14 cellular contexts compared by ENCODE assay signal in the genomic region with DNA sequence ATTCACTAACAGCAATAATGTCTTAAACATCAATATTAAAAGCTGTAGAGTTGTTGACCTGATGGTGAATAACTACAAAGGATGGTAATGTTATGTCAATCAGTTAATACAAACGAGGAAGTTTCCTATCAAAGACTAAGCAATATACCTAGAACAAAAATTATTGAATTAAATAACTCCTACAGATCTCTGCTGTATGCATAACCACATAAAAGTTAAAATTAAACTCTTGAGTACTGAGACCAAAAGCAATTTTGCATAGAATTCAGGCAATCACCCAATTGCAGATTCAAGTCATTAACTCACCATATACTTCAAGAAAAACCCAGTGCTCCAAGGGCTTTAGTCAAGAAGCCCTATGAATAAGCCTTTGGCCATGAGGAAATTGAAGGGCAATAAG.
DNase-seq lines count a peak whose midpoint lies in the region; ATAC-seq and TF ChIP-seq lines count a peak whose summit lies in the region.
"Had no signal": no experiment of that assay in that cellular context is flagged by ENCODE, and none has a peak within 500 bp of the region (broad histone marks: within the 10 kb centered on the region; RNA-seq: fewer than 3 reads in every experiment).

No MANE protein-coding gene starts in this region.

- H3K4me3 Mint-ChIP-seq in HFFc6: peak overlapping the region; percentile 97
- H3K4me3 Mint-ChIP-seq in naive thymus-derived CD8-positive, alpha-beta T cell: no peak overlapping the region
- H3K4me3 Mint-ChIP-seq: activated naive CD8-positive, alpha-beta T cell treated with anti-CD3 and anti-CD28 coated beads, Interleukin-2, amount 50 U/mL, for 24 hours had no signal

- peaks cover 53% of the 10 kb centered on the region for H3K4me1 Mint-ChIP-seq in HFFc6 (ENCODE audit: low read depth)
- peaks cover 11 to 30% (median 26%) of the 10 kb centered on the region in 4 donors for H3K4me1 Mint-ChIP-seq in naive thymus-derived CD8-positive, alpha-beta T cell

- peak overlapping the region; percentile 90 for H3K4me2 ChIP-seq in skeletal muscle satellite cell (ENCODE audit: low read length)
- H3K4me2 ChIP-seq: BLaER1 treated with 17β-estradiol and CSF1 and Interleukin-3, amounts not matched to agents 10 nM and 100 nM had no signal

- H3K27me3 ChIP-seq in skeletal muscle satellite cell (ENCODE audit: control insufficient read depth, insufficient read depth, low read length): no peaks in the 10 kb centered on the region

- no peaks in the 10 kb centered on the region for H3K9me3 Mint-ChIP-seq in HFFc6
- H3K9me3 Mint-ChIP-seq in naive thymus-derived CD8-positive, alpha-beta T cell: peaks cover 0 to 22% (median 4%) of the 10 kb centered on the region in 9 donors
- H3K9me3 Mint-ChIP-seq: activated naive CD8-positive, alpha-beta T cell treated with anti-CD3 and anti-CD28 coated beads, Interleukin-2, amount 50 U/mL, for 24 hours had no signal

- peaks cover 9% of the 10 kb centered on the region for H3K4me1 ChIP-seq in skeletal muscle satellite cell (ENCODE audit: control insufficient read depth, insufficient read depth, low read length)

- H3K27ac Mint-ChIP-seq in HFFc6: peak overlapping the region; percentile 1; the same call in 1 of the 2 replicates
- no peak overlapping the region for H3K27ac Mint-ChIP-seq in naive thymus-derived CD8-positive, alpha-beta T cell
- H3K27ac Mint-ChIP-seq: activated naive CD8-positive, alpha-beta T cell treated with anti-CD3 and anti-CD28 coated beads, Interleukin-2, amount 50 U/mL, for 24 hours had no signal

- no peak for ATAC-seq in GM21825 (IDR thresholded peaks at IDR 0.05; ENCODE audit: unreplicated experiment)
- no peak for ATAC-seq in GM21528 (IDR thresholded peaks at IDR 0.05; ENCODE audit: low FRiP score, unreplicated experiment)
- ATAC-seq in naive thymus-derived CD8-positive, alpha-beta T cell: no peak
- ATAC-seq: activated naive CD8-positive, alpha-beta T cell treated with anti-CD3 and anti-CD28 coated beads, Interleukin-2, amount 50 U/mL, for 24 hours had no signal

- in situ Hi-C loops in astrocyte of the spinal cord (cut with HindIII; ENCODE audit: low sequenced_read_pairs): no loop called here

- no peak for DNase-seq in HFFc6
- DNase-seq in astrocyte of the spinal cord (ENCODE audit: low read depth, low spot score): no peak
- peak in 1 of 2 donors; percentile 49 for DNase-seq in foreskin fibroblast
- DNase-seq in HuH-7.5 (ENCODE audit: low spot score): no peak
- DNase-seq in naive thymus-derived CD8-positive, alpha-beta T cell: no peak
- DNase-seq: activated naive CD8-positive, alpha-beta T cell treated with anti-CD3 and anti-CD28 coated beads, Interleukin-2, amount 50 U/mL, for 24 hours; NCI-H1417 treated with DMSO at 0.1 percent for 48 hours; NCI-H82; stimulated activated CD4-positive, alpha-beta T cell treated with anti-CD3 and anti-CD28 coated beads, Interleukin-15, amount 100 ng/mL, for 24 hours; stimulated activated CD8-positive, alpha-beta memory T cell treated with anti-CD3 and anti-CD28 coated beads, Interleukin-4, amount 100 ng/mL, for 48 hours had no signal

- no peaks in the 10 kb centered on the region for H3K9me3 ChIP-seq in skeletal muscle satellite cell (replicated peaks; ENCODE audit: low read length)
- H3K9me3 ChIP-seq: BLaER1 treated with 17β-estradiol and CSF1 and Interleukin-3, amounts not matched to agents 10 nM and 100 nM had no signal

- no peaks in the 10 kb centered on the region for H3K36me3 Mint-ChIP-seq in HFFc6 (ENCODE audit: low read depth)
- peaks cover 0 to 21% (median 0%) of the 10 kb centered on the region in 3 donors for H3K36me3 Mint-ChIP-seq in naive thymus-derived CD8-positive, alpha-beta T cell

- H3K36me3 ChIP-seq in skeletal muscle satellite cell (ENCODE audit: insufficient read depth, low read length): no peaks in the 10 kb centered on the region
- H3K36me3 ChIP-seq: BLaER1 treated with 17β-estradiol and CSF1 and Interleukin-3, amounts not matched to agents 10 nM and 100 nM had no signal

- TF ChIP-seq CTCF in HFFc6 (IDR thresholded peaks at IDR 0.05): no peak
- no peak for TF ChIP-seq CTCF in astrocyte of the spinal cord (IDR thresholded peaks at IDR 0.05; ENCODE audit: low read depth, low read length)
- no peak for TF ChIP-seq CTCF in foreskin fibroblast (IDR thresholded peaks at IDR 0.05; ENCODE audit: low read depth, low read length)

- no peak overlapping the region for H3K9ac ChIP-seq in skeletal muscle satellite cell (ENCODE audit: low read depth, low read length)
- H3K9ac ChIP-seq: BLaER1 treated with 17β-estradiol and CSF1 and Interleukin-3, amounts not matched to agents 10 nM and 100 nM had no signal

- H3K27me3 Mint-ChIP-seq in HFFc6 (ENCODE audit: insufficient read depth): no peaks in the 10 kb centered on the region
- H3K27me3 Mint-ChIP-seq in naive thymus-derived CD8-positive, alpha-beta T cell: peaks cover 38 to 73% (median 61%) of the 10 kb centered on the region in 5 donors

- H3K4me3 ChIP-seq in astrocyte of the spinal cord (ENCODE audit: low read depth, low read length) (peak overlapping the region; percentile 86), foreskin fibroblast (ENCODE audit: low read depth in 1 of 2, low read length in 2 of 2) (peak overlapping the region; percentile 82 to 86), skeletal muscle satellite cell (ENCODE audit: low read length) (peak overlapping the region; percentile 85)
- H3K4me3 ChIP-seq: BLaER1 treated with 17β-estradiol and CSF1 and Interleukin-3, amounts not matched to agents 10 nM and 100 nM had no signal

- POLR2A ChIA-PET in naive thymus-derived CD8-positive, alpha-beta T cell (lab: Charles Lee): no interaction called here
